8 cellular contexts compared by ENCODE assay signal in the genomic region with DNA sequence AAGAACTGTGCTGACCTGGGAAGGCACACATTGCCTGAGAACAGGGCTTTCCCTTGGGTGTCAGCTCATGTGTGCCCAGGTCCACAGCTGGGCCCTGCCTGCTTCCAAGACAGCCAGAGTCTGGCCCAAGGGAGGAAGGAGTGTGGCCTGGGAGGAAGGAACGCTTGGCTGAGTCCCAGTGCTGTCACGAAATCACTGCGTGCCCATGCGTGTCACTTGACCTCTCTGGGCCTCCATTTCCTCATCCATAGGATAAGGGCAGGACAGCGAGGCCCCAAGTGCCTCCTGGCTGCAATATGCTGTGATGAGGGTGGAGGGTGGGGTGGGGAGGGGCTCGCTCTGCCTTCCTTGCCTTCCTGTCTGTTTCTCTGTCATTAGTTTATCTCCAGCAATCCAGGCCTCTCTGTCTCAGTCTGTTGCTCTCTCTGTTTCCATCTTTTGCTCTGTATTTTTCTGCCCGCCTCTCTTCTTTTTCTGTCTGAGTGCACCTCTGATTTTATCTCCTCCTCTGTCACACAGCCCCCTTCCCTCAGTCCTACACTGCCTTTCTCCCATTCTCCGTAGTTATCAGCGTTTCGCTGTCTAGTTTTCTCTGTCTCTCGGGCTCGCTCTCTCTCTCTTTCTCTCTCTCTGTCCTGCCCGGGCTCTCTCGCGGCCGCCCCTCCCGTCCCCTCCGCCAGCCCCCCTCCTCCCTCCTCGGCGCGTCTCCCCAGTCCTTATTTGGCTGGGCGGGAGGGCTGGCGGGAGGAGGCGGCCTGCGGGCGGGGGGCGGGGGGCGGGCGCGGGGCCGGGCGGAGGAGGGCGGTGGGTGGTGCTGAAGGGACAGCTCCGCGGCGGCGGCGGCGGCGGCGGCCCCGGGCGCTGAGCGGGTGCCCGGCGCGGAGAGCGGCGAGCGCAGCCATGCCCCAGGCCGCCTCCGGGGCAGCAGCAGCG. TPM values are rescaled to one million over a fixed set of nuclear protein-coding genes. Genes with fewer than 3 reads are reported as not detected.
DNase-seq lines count a peak whose midpoint lies in the region; ATAC-seq and TF ChIP-seq lines count a peak whose summit lies in the region.

A gene (plus strand): TSS at position 842 of the 933 bp plus-strand sequence. CDS start 154 bp downstream, outside the sequence.

- no peaks in the 10 kb centered on the region for H3K9me3 Mint-ChIP-seq in osteocyte (ENCODE audit: unreplicated experiment)

- peak within 1 kb of the TSS; percentile 61 for H3K27ac Mint-ChIP-seq in osteocyte (ENCODE audit: unreplicated experiment)

- no peaks in the 10 kb centered on the region for H3K36me3 Mint-ChIP-seq in osteocyte (ENCODE audit: unreplicated experiment)

- H3K27me3 ChIP-seq in gastroesophageal sphincter = peaks cover 37% of the 10 kb centered on the region
- peaks cover 41% of the 10 kb centered on the region for H3K27me3 ChIP-seq in upper lobe of right lung

- peaks cover 0 to 49% (median 14%) of the 10 kb centered on the region in 3 donors for H3K4me1 ChIP-seq in gastroesophageal sphincter
- H3K4me1 ChIP-seq in upper lobe of right lung = peaks cover 11% of the 10 kb centered on the region

- DNase-seq in GM12865 (ENCODE audit: low read depth) = peak; percentile 9
- peak; percentile 86 for DNase-seq in NCI-H69 (lab: John Stamatoyannopoulos, UW)
- peak; percentile 74 for DNase-seq in activated effector memory CD4-positive, alpha-beta T cell treated with anti-CD3 and anti-CD28 coated beads, Interleukin-2, amount 50 U/mL, for 16 hours
- DNase-seq in osteocyte (ENCODE audit: extremely low spot score, unreplicated experiment) = peak; percentile 88
- DNase-seq in upper lobe of right lung = peak; percentile 73
- DNase-seq in MV-4-11 (lab: John Stamatoyannopoulos, UW) = no peak
- DNase-seq in effector CD4-positive, alpha-beta T cell = no peak

- peaks cover 21% of the 10 kb centered on the region for H3K4me1 Mint-ChIP-seq in osteocyte (ENCODE audit: unreplicated experiment)

- TF ChIP-seq POLR2A in gastroesophageal sphincter (IDR thresholded peaks at IDR 0.05) = no peak

- TF ChIP-seq EP300 in gastroesophageal sphincter (IDR thresholded peaks at IDR 0.05) = no peak

- WGBS in gastroesophageal sphincter (ENCODE audit: low coverage in 1 of 2), 2 donors = 3 to 21% methylated on average over 5 to 11 of the region's 53 CpGs

- H3K27me3 Mint-ChIP-seq in osteocyte (ENCODE audit: unreplicated experiment) = peaks cover 61% of the 10 kb centered on the region

- peak within 1 kb of the TSS; percentile 67 for H3K4me3 Mint-ChIP-seq in osteocyte (ENCODE audit: unreplicated experiment)

- H3K27ac ChIP-seq in gastroesophageal sphincter (peak within 1 kb of the TSS; percentile 67 to 85 (median 80)), upper lobe of right lung (peak within 1 kb of the TSS; percentile 74)

- H3K36me3 ChIP-seq in gastroesophageal sphincter = no peaks in the 10 kb centered on the region
- H3K36me3 ChIP-seq in upper lobe of right lung = no peaks in the 10 kb centered on the region

- H3K4me3 ChIP-seq in GM12865 (ENCODE audit: low read depth, low read length) = no peak within 1 kb of the TSS
- H3K4me3 ChIP-seq in gastroesophageal sphincter = peak within 1 kb of the TSS; percentile 61 to 67
- H3K4me3 ChIP-seq in upper lobe of right lung = peak within 1 kb of the TSS; percentile 45

- H3K9me3 ChIP-seq in gastroesophageal sphincter (no peaks in the 10 kb centered on the region), upper lobe of right lung (no peaks in the 10 kb centered on the region)

- intact Hi-C loops in upper lobe of right lung (cut with DNase I) = no loop called here

- ATAC-seq in gastroesophageal sphincter = peak; percentile 89
- ATAC-seq in upper lobe of right lung = peak; percentile 87

- TF ChIP-seq CTCF in GM12865 (IDR thresholded peaks at IDR 0.05; ENCODE audit: insufficient read depth, low read depth, low read length, missing control alignments) (no peak), gastroesophageal sphincter (IDR thresholded peaks at IDR 0.05) (no peak), osteocyte (IDR thresholded peaks at IDR 0.05) (no peak), upper lobe of right lung (IDR thresholded peaks at IDR 0.05) (no peak)

RNA-seq across cellular contexts. Expression of the gene that starts here (rescaled TPM):
- total RNA-seq in gastroesophageal sphincter (10 to 100 TPM in 2 of 4 donors, 1 to 10 TPM in 2; 2.0 to 13.9 (median 9.8) TPM), osteocyte (8.5 and 10.1 TPM in 2 replicates), upper lobe of right lung (25.4 TPM)

Comparison
In these comparisons a context has a peak if more than half of its experiments do, and no peak if none do; other contexts are left out.
1. DNase-seq: peak in GM12865 (single experiment), NCI-H69 (single experiment), activated effector memory CD4-positive, alpha-beta T cell treated with anti-CD3 and anti-CD28 coated beads, Interleukin-2, amount 50 U/mL, for 16 hours (single experiment), osteocyte (single experiment) and upper lobe of right lung (single experiment); none in MV-4-11 (single experiment) and effector CD4-positive, alpha-beta T cell (single experiment).